ENCODE assay signal across 11 cellular contexts in the genomic region with DNA sequence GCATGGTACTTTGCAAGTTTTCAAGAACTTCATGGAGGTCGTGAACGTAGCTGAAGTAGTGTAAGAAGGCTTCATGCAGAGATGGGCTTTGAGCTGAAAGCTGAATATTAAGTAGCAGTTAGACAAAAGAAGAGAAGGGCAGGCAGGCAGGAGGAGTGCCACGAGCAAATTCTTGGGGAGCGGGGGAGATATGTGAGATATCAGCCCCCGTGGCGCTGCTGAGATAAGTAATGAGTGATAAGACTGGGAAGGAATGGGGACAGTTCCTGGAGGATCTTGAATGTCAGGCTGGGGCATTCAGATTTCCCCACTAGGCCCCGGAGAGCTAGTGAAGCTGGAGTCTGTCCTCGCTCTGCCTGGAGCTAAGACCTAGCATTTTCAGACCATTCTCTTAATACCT.
"Had no signal": no experiment of that assay in that cellular context is flagged by ENCODE, and none has a peak within 500 bp of the region (broad histone marks: within the 10 kb centered on the region; RNA-seq: fewer than 3 reads in every experiment).

No MANE protein-coding gene starts in this region.

- H3K36me3 Mint-ChIP-seq: stimulated activated memory B cell treated with anti-CD40 and anti-IgM and Interleukin-4, amounts not matched to agents 10 μg/mL and 1 μg/mL and 100 μg/mL, for 72 hours; T-cell had no signal

- H3K9me3 Mint-ChIP-seq: activated naive CD4-positive, alpha-beta T cell treated with anti-CD3 and anti-CD28 coated beads for 36 hours; activated T-helper 17 cell treated with anti-CD3 and anti-CD28 coated beads, Interleukin-2, amount 50 U/mL, for 72 hours; stimulated activated memory B cell treated with anti-CD40 and anti-IgM and Interleukin-4, amounts not matched to agents 10 μg/mL and 1 μg/mL and 100 μg/mL, for 72 hours; T-cell had no signal

- H3K4me3 ChIP-seq: ovary had no signal

- H3K27ac ChIP-seq: ovary had no signal

- H3K27ac Mint-ChIP-seq: activated naive CD4-positive, alpha-beta T cell treated with anti-CD3 and anti-CD28 coated beads for 36 hours; activated T-helper 17 cell treated with anti-CD3 and anti-CD28 coated beads, Interleukin-2, amount 50 U/mL, for 72 hours; stimulated activated memory B cell treated with anti-CD40 and anti-IgM and Interleukin-4, amounts not matched to agents 10 μg/mL and 1 μg/mL and 100 μg/mL, for 72 hours; T-cell had no signal

- DNase-seq: activated CD4-positive, alpha-beta T cell treated with anti-CD3 and anti-CD28 coated beads for 1 hour; activated CD4-positive, alpha-beta T cell treated with anti-CD3 and anti-CD28 coated beads, Interleukin-2, amount 50 U/mL, for 4 hours; activated naive CD4-positive, alpha-beta T cell treated with anti-CD3 and anti-CD28 coated beads for 36 hours; hypothalamus; ovary; stimulated activated CD4-positive, alpha-beta T cell treated with anti-CD3 and anti-CD28 coated beads, Interleukin-2, amount 100 ng/mL, for 48 hours; T-cell; T-helper 9 cell had no signal

- H3K36me3 ChIP-seq: ovary had no signal

- ATAC-seq: activated T-helper 17 cell treated with anti-CD3 and anti-CD28 coated beads, Interleukin-2, amount 50 U/mL, for 72 hours; esophagus mucosa; stimulated activated memory B cell treated with anti-CD40 and anti-IgM and Interleukin-4, amounts not matched to agents 10 μg/mL and 1 μg/mL and 100 μg/mL, for 72 hours; T-cell had no signal

- H3K9me3 ChIP-seq: ovary had no signal

- H3K27me3 ChIP-seq: ovary had no signal

- H3K4me3 Mint-ChIP-seq: activated naive CD4-positive, alpha-beta T cell treated with anti-CD3 and anti-CD28 coated beads for 36 hours; activated T-helper 17 cell treated with anti-CD3 and anti-CD28 coated beads, Interleukin-2, amount 50 U/mL, for 72 hours; stimulated activated memory B cell treated with anti-CD40 and anti-IgM and Interleukin-4, amounts not matched to agents 10 μg/mL and 1 μg/mL and 100 μg/mL, for 72 hours; T-cell had no signal

- H3K4me1 Mint-ChIP-seq: T-cell had no signal
